In genomic region chr1:154324669-154325582, GRCh38 we compare ENCODE assay signal across 2 cellular contexts.
TF ChIP-seq lines count a peak whose summit lies in the region.

TSS of gene ATP8B2 (plus strand) at chr1:154325525. CDS start at chr1:154328142, 2,617 bp downstream.

TF ChIP-seq in HEK293, 187 proteins besides CTCF, POLR2A, EP300 and RAD21 (continued from another document and continues in another):
- TF ChIP-seq ZNF148 (tag by site-specific recombination; IDR thresholded peaks at IDR 0.05; ENCODE audit: borderline replicate concordance) (no peak), ZNF16 (tag by site-specific recombination; IDR thresholded peaks at IDR 0.05; ENCODE audit: low read depth) (no peak), ZNF473 (tag by site-specific recombination; IDR thresholded peaks at IDR 0.05) (no peak), KLF9 (tag by site-specific recombination; IDR thresholded peaks at IDR 0.05; ENCODE audit: low read depth) (peak; percentile 97), ZNF513 (tag by site-specific recombination; IDR thresholded peaks at IDR 0.05) (no peak), ZNF398 (tag by site-specific recombination; IDR thresholded peaks at IDR 0.05) (peak; percentile 88), ZNF529 (tag by site-specific recombination; IDR thresholded peaks at IDR 0.05; ENCODE audit: insufficient replicate concordance) (no peak), ZFP69B (tag by site-specific recombination; IDR thresholded peaks at IDR 0.05) (no peak), ZNF596 (tag by site-specific recombination; IDR thresholded peaks at IDR 0.05) (no peak), ZIC2 (tag by site-specific recombination; IDR thresholded peaks at IDR 0.05) (no peak), ZNF548 (tag by site-specific recombination; IDR thresholded peaks at IDR 0.05) (no peak), ZNF239 (tag by site-specific recombination; IDR thresholded peaks at IDR 0.05) (no peak), ZNF518A (tag by site-specific recombination; conservative IDR thresholded peaks at IDR 0.05; ENCODE audit: low read depth) (no peak)

TF ChIP-seq in GM12878, 131 proteins besides CTCF, POLR2A, EP300 and RAD21 (continued from another document):
- TF ChIP-seq ZNF592 (IDR thresholded peaks at IDR 0.05): 0 out of 2 replicates have a peak, but pooled peaks have one; percentile 12
- peak; percentile 49; the same call in 1 of the 2 replicates for TF ChIP-seq CREM (IDR thresholded peaks at IDR 0.05; ENCODE audit: low read depth)
- TF ChIP-seq RUNX3 (IDR thresholded peaks at IDR 0.05; ENCODE audit: low read length): peak; percentile 63
- no peak for TF ChIP-seq SMAD1 (IDR thresholded peaks at IDR 0.05; ENCODE audit: low read depth, partially characterized antibody)
- TF ChIP-seq NKRF (conservative IDR thresholded peaks at IDR 0.05): no peak
- TF ChIP-seq EZH2 (IDR thresholded peaks at IDR 0.05; ENCODE audit: borderline replicate concordance, control insufficient read depth, low read depth, low read length): no peak
- 0 out of 2 replicates have a peak, but pooled peaks have one; percentile 10 for TF ChIP-seq MEF2A (IDR thresholded peaks at IDR 0.05; ENCODE audit: insufficient read depth, low read depth, low read length)
- no peak for TF ChIP-seq BMI1 (IDR thresholded peaks at IDR 0.05; ENCODE audit: borderline replicate concordance)
- no peak for TF ChIP-seq KDM1A (IDR thresholded peaks at IDR 0.05; ENCODE audit: borderline replicate concordance)
- TF ChIP-seq BHLHE40 (IDR thresholded peaks at IDR 0.05; ENCODE audit: borderline replicate concordance in 1 of 2, low read depth in 2 of 2, low read length in 1 of 2): 0 out of 4 replicates have a peak, but pooled peaks of 1 of the 2 experiments have one; percentile 17
- TF ChIP-seq ZNF384 (IDR thresholded peaks at IDR 0.05; ENCODE audit: borderline replicate concordance, low read depth, low read length): no peak
- TF ChIP-seq TCF3 (IDR thresholded peaks at IDR 0.05; ENCODE audit: borderline replicate concordance, insufficient read depth, low read depth, low read length): 0 out of 2 replicates have a peak, but pooled peaks have one; percentile 24
- TF ChIP-seq IKZF1 (conservative IDR thresholded peaks at IDR 0.05): peak; percentile 50; the same call in 1 of the 2 replicates
- peak; percentile 36 for TF ChIP-seq MEF2B (IDR thresholded peaks at IDR 0.05; ENCODE audit: partially characterized antibody, poor library complexity, severe bottlenecking)
- TF ChIP-seq HCFC1 (IDR thresholded peaks at IDR 0.05; ENCODE audit: low read length): peak; percentile 40; the same call in 1 of the 2 replicates
- peak; percentile 47; the same call in 1 of the 2 replicates for TF ChIP-seq RELB (IDR thresholded peaks at IDR 0.05; ENCODE audit: low read depth)
- peak; percentile 41; the same call in 1 of the 2 replicates for TF ChIP-seq NR2F1 (conservative IDR thresholded peaks at IDR 0.05)
- peak; percentile 57; the same call in 1 of the 2 replicates for TF ChIP-seq CREB1 (IDR thresholded peaks at IDR 0.05; ENCODE audit: low read depth)
- peak; percentile 83 for TF ChIP-seq SMARCA5 (IDR thresholded peaks at IDR 0.05)
- TF ChIP-seq SMC3 (IDR thresholded peaks at IDR 0.05; ENCODE audit: borderline replicate concordance, low read length): peak; percentile 54
- 0 out of 2 replicates have a peak, but pooled peaks have one; percentile 28 for TF ChIP-seq TCF12 (IDR thresholded peaks at IDR 0.05; ENCODE audit: low read depth, low read length)
- TF ChIP-seq GATAD2B (conservative IDR thresholded peaks at IDR 0.05; ENCODE audit: low read depth): peak; percentile 54; the same call in 1 of the 2 replicates
- TF ChIP-seq HDGF (IDR thresholded peaks at IDR 0.05): 0 out of 2 replicates have a peak, but pooled peaks have one; percentile 37
- no peak for TF ChIP-seq BCL11A (IDR thresholded peaks at IDR 0.05; ENCODE audit: low read depth, low read length)
- no peak for TF ChIP-seq LARP7 (IDR thresholded peaks at IDR 0.05)
- TF ChIP-seq RB1 (IDR thresholded peaks at IDR 0.05; ENCODE audit: borderline replicate concordance): 0 out of 2 replicates have a peak, but pooled peaks have one; percentile 37
- no peak for TF ChIP-seq NBN (IDR thresholded peaks at IDR 0.05)
- TF ChIP-seq EGR1 (IDR thresholded peaks at IDR 0.05; ENCODE audit: borderline replicate concordance in 1 of 2, low read depth in 2 of 2, low read length in 2 of 2): 0 out of 3 replicates have a peak, but pooled peaks of 1 of the 2 experiments have one; percentile 33
- TF ChIP-seq ZBED1 (IDR thresholded peaks at IDR 0.05; ENCODE audit: borderline replicate concordance): no peak
- 0 out of 2 replicates have a peak, but pooled peaks have one; percentile 34 for TF ChIP-seq MLLT1 (IDR thresholded peaks at IDR 0.05)
